21 cellular contexts compared by ENCODE assay signal in genomic region chr11:117295438-117296137, GRCh38. TPM values are rescaled to one million over a fixed set of nuclear protein-coding genes. Genes with fewer than 3 reads are reported as not detected.
A peak's percentile ranks its signal among the peaks of the same experiment; 100 is the strongest.
DNase-seq lines count a peak whose midpoint lies in the region; ATAC-seq and TF ChIP-seq lines count a peak whose summit lies in the region.
"Had no signal": no experiment of that assay in that cellular context is flagged by ENCODE, and none has a peak within 500 bp of the region (broad histone marks: within the 10 kb centered on the region; RNA-seq: fewer than 3 reads in every experiment).

No MANE protein-coding gene starts in this region.

- DNase-seq in C1 segment of cervical spinal cord (lab: John Stamatoyannopoulos, UW): peak in 10 of 14 donors; percentile 33 to 73 (median 62)
- DNase-seq in body of pancreas: peak in 2 of 4 donors; percentile 49 to 58
- peak in 35 of 51 donors; percentile 18 to 87 (median 63) for DNase-seq in hypothalamus (lab: John Stamatoyannopoulos, UW)
- peak; percentile 97 for DNase-seq in pons (ENCODE audit: low spot score)
- no peak for DNase-seq in stimulated activated effector memory CD8-positive, alpha-beta T cell treated with anti-CD3 and anti-CD28 coated beads, Interleukin-12 subunit alpha, Interleukin-12 subunit beta, amount 100 ng/mL, for 72 hours (ENCODE audit: low spot score in 2 of 2)
- no peak for DNase-seq in stimulated activated CD4-positive, alpha-beta T cell treated with anti-CD3 and anti-CD28 coated beads, Interleukin-15, amount 100 ng/mL, for 24 hours
- no peak for DNase-seq in foreskin fibroblast
- DNase-seq: 8988T, DND-41, GDM1, IMR-90, Karpas-422, MG63, NCI-H1105, NCI-H1694, NCI-H2227 treated with DMSO at 0.1 percent for 48 hours, NCI-H524 had no signal

- no peaks in the 10 kb centered on the region for H3K36me3 Mint-ChIP-seq in stimulated activated effector memory CD8-positive, alpha-beta T cell treated with anti-CD3 and anti-CD28 coated beads, Interleukin-12 subunit alpha, Interleukin-12 subunit beta, amount 100 ng/mL, for 72 hours

- peaks cover 0 to 6% of the 10 kb centered on the region in 2 donors for H3K36me3 ChIP-seq in body of pancreas (replicated peaks in 1 of 2; ENCODE audit: insufficient read depth in 1 of 2, low read depth in 2 of 2)

- H3K27me3 ChIP-seq in body of pancreas: no peaks in the 10 kb centered on the region
- H3K27me3 ChIP-seq: BLaER1, MG63 had no signal

- H3K27ac ChIP-seq in body of pancreas: peak overlapping the region; percentile 25 to 89 (median 88)
- H3K27ac ChIP-seq: BLaER1 had no signal

- WGBS in body of pancreas, 2 donors: 34 to 37% methylated on average over 5 to 9 of the region's 9 CpGs

- no peak for ATAC-seq in body of pancreas
- no peak for ATAC-seq in stimulated activated effector memory CD8-positive, alpha-beta T cell treated with anti-CD3 and anti-CD28 coated beads, Interleukin-12 subunit alpha, Interleukin-12 subunit beta, amount 100 ng/mL, for 72 hours
- ATAC-seq in HG03159 (IDR thresholded peaks at IDR 0.05; ENCODE audit: unreplicated experiment): no peak
- ATAC-seq: GM12878, Right ventricle myocardium inferior had no signal

- H3K27ac Mint-ChIP-seq in stimulated activated effector memory CD8-positive, alpha-beta T cell treated with anti-CD3 and anti-CD28 coated beads, Interleukin-12 subunit alpha, Interleukin-12 subunit beta, amount 100 ng/mL, for 72 hours: no peak overlapping the region

- no peak for TF ChIP-seq CTCF in body of pancreas (IDR thresholded peaks at IDR 0.05)
- TF ChIP-seq CTCF in foreskin fibroblast (IDR thresholded peaks at IDR 0.05; ENCODE audit: low read depth, low read length): no peak

- peaks cover under 1% of the 10 kb centered on the region for H3K4me1 Mint-ChIP-seq in stimulated activated effector memory CD8-positive, alpha-beta T cell treated with anti-CD3 and anti-CD28 coated beads, Interleukin-12 subunit alpha, Interleukin-12 subunit beta, amount 100 ng/mL, for 72 hours

- intact Hi-C loops in body of pancreas (cut with DNase I): no loop called here

- no peak for TF ChIP-seq POLR2A in body of pancreas (IDR thresholded peaks at IDR 0.05)

- H3K9me3 ChIP-seq in body of pancreas: no peaks in the 10 kb centered on the region
- H3K9me3 ChIP-seq: BLaER1, MG63 had no signal

- no peaks in the 10 kb centered on the region for H3K9me3 Mint-ChIP-seq in stimulated activated effector memory CD8-positive, alpha-beta T cell treated with anti-CD3 and anti-CD28 coated beads, Interleukin-12 subunit alpha, Interleukin-12 subunit beta, amount 100 ng/mL, for 72 hours

- no peak overlapping the region for H3K4me3 Mint-ChIP-seq in stimulated activated effector memory CD8-positive, alpha-beta T cell treated with anti-CD3 and anti-CD28 coated beads, Interleukin-12 subunit alpha, Interleukin-12 subunit beta, amount 100 ng/mL, for 72 hours

- no peak overlapping the region for H3K4me3 ChIP-seq in body of pancreas
- H3K4me3 ChIP-seq in foreskin fibroblast (ENCODE audit: low read depth in 1 of 2, low read length in 2 of 2): no peak overlapping the region
- H3K4me3 ChIP-seq: BLaER1, GM12878, MG63 had no signal

- H3K4me1 ChIP-seq in body of pancreas: peaks cover 76% of the 10 kb centered on the region
- H3K4me1 ChIP-seq: BLaER1 had no signal

RNA-seq across cellular contexts. Expression of gene BACE1-AS, which starts 4.4 kb away (rescaled TPM):
- total RNA-seq in body of pancreas: 1 to 10 TPM; 5.3 to 6.0 TPM

RNA-seq across cellular contexts. Expression of gene BACE1, which starts 20.5 kb away (rescaled TPM):
- 10 to 100 TPM; 47.0 to 70.5 TPM for total RNA-seq in body of pancreas

RNA-seq across cellular contexts. Expression of gene CEP164, which starts 32.1 kb away (rescaled TPM):
- 10 to 100 TPM; 29.1 to 45.8 TPM for total RNA-seq in body of pancreas

Comparison
In these comparisons a context has a peak if more than half of its experiments do, and no peak if none do; other contexts are left out.
1. DNase-seq: peak in C1 segment of cervical spinal cord (10 of 14), hypothalamus (35 of 51) and pons (single experiment); none in stimulated activated effector memory CD8-positive, alpha-beta T cell treated with anti-CD3 and anti-CD28 coated beads, Interleukin-12 subunit alpha, Interleukin-12 subunit beta, amount 100 ng/mL, for 72 hours (0 of 2), stimulated activated CD4-positive, alpha-beta T cell treated with anti-CD3 and anti-CD28 coated beads, Interleukin-15, amount 100 ng/mL, for 24 hours (single experiment) and foreskin fibroblast (0 of 2).